In genomic region chr10:114142018-114142417, GRCh38 we compare ENCODE assay signal across 33 cellular contexts. TPM values are rescaled to one million over a fixed set of nuclear protein-coding genes. Genes with fewer than 3 reads are reported as not detected.
DNase-seq lines count a peak whose midpoint lies in the region; ATAC-seq and TF ChIP-seq lines count a peak whose summit lies in the region.
"Had no signal": no experiment of that assay in that cellular context is flagged by ENCODE, and none has a peak within 500 bp of the region (broad histone marks: within the 10 kb centered on the region; RNA-seq: fewer than 3 reads in every experiment).

No MANE protein-coding gene starts in this region.

- H3K9me3 ChIP-seq in gastrocnemius medialis = no peaks in the 10 kb centered on the region
- H3K9me3 ChIP-seq: BLaER1 treated with 17β-estradiol and CSF1 and Interleukin-3, amounts not matched to agents 10 nM and 100 nM had no signal

- no peak overlapping the region for H3K27ac Mint-ChIP-seq in activated CD4-positive, alpha-beta memory T cell treated with anti-CD3 and anti-CD28 coated beads, Interleukin-2, amount 10 ng/mL, durations not matched to agents 7 days and 5 days
- H3K27ac Mint-ChIP-seq: activated CD8-positive, alpha-beta memory T cell treated with anti-CD3 and anti-CD28 coated beads, Interleukin-2, amount 10 ng/mL, durations not matched to agents 7 days and 5 days; activated naive CD8-positive, alpha-beta T cell treated with anti-CD3 and anti-CD28 coated beads, Interleukin-2, amount 10 ng/mL, durations not matched to agents 7 days and 5 days; GM23338; T-helper 1 cell treated with Interleukin-12 subunit alpha and Interleukin-12 subunit beta and Interleukin-4 antibody, amounts not matched to agents 30 μg/mL and 1 μg/mL, for 36 hours had no signal

- POLR2A ChIA-PET in activated CD4-positive, alpha-beta memory T cell treated with anti-CD3 and anti-CD28 coated beads, Interleukin-2, amount 10 ng/mL, durations not matched to agents 7 days and 5 days (lab: Charles Lee) = no interaction called here

- no peaks in the 10 kb centered on the region for H3K27me3 Mint-ChIP-seq in activated CD4-positive, alpha-beta memory T cell treated with anti-CD3 and anti-CD28 coated beads, Interleukin-2, amount 10 ng/mL, durations not matched to agents 7 days and 5 days
- H3K27me3 Mint-ChIP-seq: activated CD8-positive, alpha-beta memory T cell treated with anti-CD3 and anti-CD28 coated beads, Interleukin-2, amount 10 ng/mL, durations not matched to agents 7 days and 5 days; activated naive CD8-positive, alpha-beta T cell treated with anti-CD3 and anti-CD28 coated beads, Interleukin-2, amount 10 ng/mL, durations not matched to agents 7 days and 5 days; effector memory CD8-positive, alpha-beta T cell had no signal

- H3K4me3 ChIP-seq in epithelial cell of esophagus (ENCODE audit: low read length) (no peak overlapping the region), gastrocnemius medialis (no peak overlapping the region)
- H3K4me3 ChIP-seq: BLaER1 treated with 17β-estradiol and CSF1 and Interleukin-3, amounts not matched to agents 10 nM and 100 nM; cardiac muscle cell; coronary artery; GM23338; lung; PC-9; skin epidermis had no signal

- H3K4me3 Mint-ChIP-seq in activated CD4-positive, alpha-beta memory T cell treated with anti-CD3 and anti-CD28 coated beads, Interleukin-2, amount 10 ng/mL, durations not matched to agents 7 days and 5 days = no peak overlapping the region
- H3K4me3 Mint-ChIP-seq: activated CD8-positive, alpha-beta memory T cell treated with anti-CD3 and anti-CD28 coated beads, Interleukin-2, amount 10 ng/mL, durations not matched to agents 7 days and 5 days; activated naive CD8-positive, alpha-beta T cell treated with anti-CD3 and anti-CD28 coated beads, Interleukin-2, amount 10 ng/mL, durations not matched to agents 7 days and 5 days; effector memory CD8-positive, alpha-beta T cell; GM23338; nephron; T-helper 1 cell treated with Interleukin-12 subunit alpha and Interleukin-12 subunit beta and Interleukin-4 antibody, amounts not matched to agents 30 μg/mL and 1 μg/mL, for 36 hours had no signal

- TF ChIP-seq CTCF in epithelial cell of esophagus (IDR thresholded peaks at IDR 0.05; ENCODE audit: insufficient read depth, low read depth, low read length, missing control alignments) = no peak
- no peak for TF ChIP-seq CTCF in gastrocnemius medialis (IDR thresholded peaks at IDR 0.05 in 4 of 5, conservative IDR thresholded peaks at IDR 0.05 in 1 of 5)

- in situ Hi-C loops in gastrocnemius medialis (cut with MboI; ENCODE audit: low sequenced_read_pairs in 4 of 4) = no loop called here

- H3K4me1 Mint-ChIP-seq in activated CD4-positive, alpha-beta memory T cell treated with anti-CD3 and anti-CD28 coated beads, Interleukin-2, amount 10 ng/mL, durations not matched to agents 7 days and 5 days = no peaks in the 10 kb centered on the region
- H3K4me1 Mint-ChIP-seq: activated CD8-positive, alpha-beta memory T cell treated with anti-CD3 and anti-CD28 coated beads, Interleukin-2, amount 10 ng/mL, durations not matched to agents 7 days and 5 days; activated naive CD8-positive, alpha-beta T cell treated with anti-CD3 and anti-CD28 coated beads, Interleukin-2, amount 10 ng/mL, durations not matched to agents 7 days and 5 days; GM23338; nephron had no signal

- intact Hi-C loops in gastrocnemius medialis (cut with DNase I; ENCODE audit: low total_unique reads) = no loop called here

- ATAC-seq in gastrocnemius medialis (peak; percentile 99 to 100), HG03139 (IDR thresholded peaks at IDR 0.05; ENCODE audit: unreplicated experiment) (no peak)
- ATAC-seq: activated CD8-positive, alpha-beta memory T cell treated with anti-CD3 and anti-CD28 coated beads, Interleukin-2, amount 10 ng/mL, durations not matched to agents 7 days and 5 days; effector memory CD8-positive, alpha-beta T cell; GM23338; SK-N-SH treated with all-trans-retinoic acid at 6 μM for 48 hours had no signal

- peak; percentile 1 for DNase-seq in DMS153 (lab: John Stamatoyannopoulos, UW)
- no peak for DNase-seq in DMS153 treated with DMSO at 0.1 percent for 48 hours (lab: John Stamatoyannopoulos, UW; ENCODE audit: unreplicated experiment)
- DNase-seq in NCI-H510A (lab: John Stamatoyannopoulos, UW) = peak; percentile 38
- peak; percentile 23 for DNase-seq in epithelial cell of esophagus (ENCODE audit: low read depth)
- peak; percentile 19 to 40 for DNase-seq in gastrocnemius medialis
- DNase-seq in HT-29 (ENCODE audit: low spot score) = no peak
- no peak for DNase-seq in activated CD4-positive, alpha-beta memory T cell treated with anti-CD3 and anti-CD28 coated beads, Interleukin-2, amount 10 ng/mL, durations not matched to agents 7 days and 5 days
- DNase-seq: activated CD8-positive, alpha-beta memory T cell treated with anti-CD3 and anti-CD28 coated beads, Interleukin-2, amount 10 ng/mL, durations not matched to agents 7 days and 5 days; activated gamma-delta T cell treated with Interleukin-2 at 50 U/mL for 16 hours; activated naive CD8-positive, alpha-beta T cell treated with anti-CD3 and anti-CD28 coated beads, Interleukin-2, amount 10 ng/mL, durations not matched to agents 7 days and 5 days; activated T-cell treated with anti-CD3 and anti-CD28 coated beads, Interleukin-2, amount 50 U/mL, for 48 hours; effector memory CD8-positive, alpha-beta T cell; GF-D8; NCI-H1105 treated with DMSO at 0.1 percent for 48 hours; NCI-H2081 treated with DMSO at 0.1 percent for 48 hours; NCI-H446; NK-92 treated with Interleukin-12 subunit alpha and Interleukin-12 subunit beta, amount 100 ng/mL, for 24 hours; PC-9; stimulated activated naive CD4-positive, alpha-beta T cell treated with Interleukin-2 at 50 U/mL for 16 hours had no signal

- H3K9me3 Mint-ChIP-seq in activated CD4-positive, alpha-beta memory T cell treated with anti-CD3 and anti-CD28 coated beads, Interleukin-2, amount 10 ng/mL, durations not matched to agents 7 days and 5 days = no peaks in the 10 kb centered on the region
- H3K9me3 Mint-ChIP-seq: activated naive CD8-positive, alpha-beta T cell treated with anti-CD3 and anti-CD28 coated beads, Interleukin-2, amount 10 ng/mL, durations not matched to agents 7 days and 5 days; effector memory CD8-positive, alpha-beta T cell; GM23338; nephron; T-helper 1 cell treated with Interleukin-12 subunit alpha and Interleukin-12 subunit beta and Interleukin-4 antibody, amounts not matched to agents 30 μg/mL and 1 μg/mL, for 36 hours had no signal

- H3K36me3 ChIP-seq in gastrocnemius medialis = peaks cover 0 to 27% of the 10 kb centered on the region in 2 donors

- TF ChIP-seq POLR2A in gastrocnemius medialis (IDR thresholded peaks at IDR 0.05) = no peak

- peaks cover 21% of the 10 kb centered on the region for H3K36me3 Mint-ChIP-seq in activated CD4-positive, alpha-beta memory T cell treated with anti-CD3 and anti-CD28 coated beads, Interleukin-2, amount 10 ng/mL, durations not matched to agents 7 days and 5 days (ENCODE audit: low read depth)

- no peaks in the 10 kb centered on the region for H3K27me3 ChIP-seq in gastrocnemius medialis
- H3K27me3 ChIP-seq: BLaER1 treated with 17β-estradiol and CSF1 and Interleukin-3, amounts not matched to agents 10 nM and 100 nM; cardiac muscle cell had no signal

- H3K27ac ChIP-seq in gastrocnemius medialis = peak overlapping the region in 3 of 4 donors; percentile 43 to 63 (median 61)
- H3K27ac ChIP-seq: 22Rv1; BLaER1 treated with 17β-estradiol and CSF1 and Interleukin-3, amounts not matched to agents 10 nM and 100 nM; cardiac muscle cell; coronary artery; PC-9; skin epidermis had no signal

- H3K4me1 ChIP-seq in gastrocnemius medialis = peaks cover 3 to 5% of the 10 kb centered on the region in 2 donors

- CTCF ChIA-PET in activated CD4-positive, alpha-beta memory T cell treated with anti-CD3 and anti-CD28 coated beads, Interleukin-2, amount 10 ng/mL, durations not matched to agents 7 days and 5 days (lab: Charles Lee) = no interaction called here

RNA-seq across cellular contexts. Expression of gene CCDC186, which starts 32.0 kb away (rescaled TPM):
- 10 to 100 TPM in 2 of 4 donors, 1 to 10 TPM in 2; 8.8 to 14.5 (median 9.8) TPM for total RNA-seq in gastrocnemius medialis
- 7.2 and 9.8 TPM in 2 replicates for total RNA-seq in HT-29 (2014; rRNA removed; shearing (Covaris generic))
- total RNA-seq in activated CD4-positive, alpha-beta memory T cell treated with anti-CD3 and anti-CD28 coated beads, Interleukin-2, amount 10 ng/mL, durations not matched to agents 7 days and 5 days = 10 to 100 TPM; 20.0 to 22.2 TPM

RNA-seq across cellular contexts. Expression of gene TDRD1, which starts 37.1 kb away (rescaled TPM):
- under 1 TPM in 1 of 4 donors, not detected in 3; 0.10 TPM for total RNA-seq in gastrocnemius medialis
- total RNA-seq in HT-29 (2014; rRNA removed; shearing (Covaris generic)) = not detected in 2 replicates
- total RNA-seq in activated CD4-positive, alpha-beta memory T cell treated with anti-CD3 and anti-CD28 coated beads, Interleukin-2, amount 10 ng/mL, durations not matched to agents 7 days and 5 days = under 1 TPM; 0.35 to 0.40 TPM
- total RNA-seq: astrocyte, cardiac muscle cell, kidney epithelial cell, MCF 10A, PC-9 had no signal

Comparison
In these comparisons a context has a peak if more than half of its experiments do, and no peak if none do; other contexts are left out.
1. DNase-seq: peak in DMS153 (single experiment), NCI-H510A (single experiment), epithelial cell of esophagus (single experiment) and gastrocnemius medialis (2 of 2); none in DMS153 treated with DMSO at 0.1 percent for 48 hours (single experiment), HT-29 (single experiment) and activated CD4-positive, alpha-beta memory T cell treated with anti-CD3 and anti-CD28 coated beads, Interleukin-2, amount 10 ng/mL, durations not matched to agents 7 days and 5 days (single experiment).